ENCODE assay signal across 8 cellular contexts in genomic region chr11:102564110-102564509, GRCh38. TPM values are rescaled to one million over a fixed set of nuclear protein-coding genes. Genes with fewer than 3 reads are reported as not detected.
A peak's percentile ranks its signal among the peaks of the same experiment; 100 is the strongest.
DNase-seq lines count a peak whose midpoint lies in the region; ATAC-seq and TF ChIP-seq lines count a peak whose summit lies in the region.

No MANE protein-coding gene starts in this region.

- WGBS in mesenchymal stem cell = 39% methylated on average over 2 of the region's 2 CpGs
- 86% methylated on average over 2 of the region's 2 CpGs for WGBS in right cardiac atrium

- ATAC-seq in GM18861 (IDR thresholded peaks at IDR 0.05; ENCODE audit: unreplicated experiment) = peak; percentile 59
- ATAC-seq in HG02884 (IDR thresholded peaks at IDR 0.05; ENCODE audit: unreplicated experiment) = peak; percentile 62
- ATAC-seq in right cardiac atrium = no peak

- H3K27ac ChIP-seq in mesenchymal stem cell (ENCODE audit: low read length, poor library complexity, severe bottlenecking) (no peak overlapping the region), coronary artery (no peak overlapping the region), right cardiac atrium (ENCODE audit: low read length) (no peak overlapping the region)

- no peak overlapping the region for H2AFZ ChIP-seq in mesenchymal stem cell (ENCODE audit: low read depth, low read length)

- H3K4me1 ChIP-seq in mesenchymal stem cell (ENCODE audit: control insufficient read depth, insufficient read depth, low read depth, low read length) = peaks cover 3% of the 10 kb centered on the region
- H3K4me1 ChIP-seq in right cardiac atrium (ENCODE audit: control insufficient read depth, insufficient read depth, low read length) = no peaks in the 10 kb centered on the region

- H3K18ac ChIP-seq in mesenchymal stem cell (ENCODE audit: low read depth in 1 of 2, low read length in 2 of 2) = no peak overlapping the region

- no peak overlapping the region for H3K9ac ChIP-seq in mesenchymal stem cell (ENCODE audit: low read length)

- no peak overlapping the region for H2BK12ac ChIP-seq in mesenchymal stem cell (ENCODE audit: low read length in 2 of 2)

- intact Hi-C loops in right cardiac atrium (cut with DNase I) = no loop called here

- H3K4ac ChIP-seq in mesenchymal stem cell (ENCODE audit: low read depth in 1 of 2, low read length in 2 of 2) = no peak overlapping the region

- DNase-seq in RPMI7951 (ENCODE audit: low read depth) (peak; percentile 80), mesenchymal stem cell (peak; percentile 75), coronary artery (ENCODE audit: low spot score) (no peak), superior temporal gyrus (ENCODE audit: extremely low spot score) (no peak), right cardiac atrium (no peak), NCI-H1436 treated with DMSO at 0.1 percent for 48 hours (lab: John Stamatoyannopoulos, UW) (no peak)

- H3K4me3 ChIP-seq in mesenchymal stem cell (ENCODE audit: insufficient read depth in 1 of 2, low read depth in 1 of 2, low read length in 2 of 2) (no peak overlapping the region), coronary artery (no peak overlapping the region), right cardiac atrium (ENCODE audit: low read length) (no peak overlapping the region)

- H3K23ac ChIP-seq in mesenchymal stem cell (ENCODE audit: low read length in 2 of 2) = no peak overlapping the region

- no peaks in the 10 kb centered on the region for H3K79me1 ChIP-seq in mesenchymal stem cell (replicated peaks; ENCODE audit: low read length, poor library complexity, severe bottlenecking)

- no peak overlapping the region for H2AK5ac ChIP-seq in mesenchymal stem cell (ENCODE audit: low read length, severe bottlenecking)

- no peaks in the 10 kb centered on the region for H3K36me3 ChIP-seq in mesenchymal stem cell (ENCODE audit: control insufficient read depth in 1 of 2, insufficient read depth in 2 of 2, low read depth in 1 of 2, low read length in 2 of 2)

- no peak overlapping the region for H2BK5ac ChIP-seq in mesenchymal stem cell (ENCODE audit: low read depth, low read length, poor library complexity, severe bottlenecking)

- no peak overlapping the region for H4K8ac ChIP-seq in mesenchymal stem cell (ENCODE audit: low read length)

- H3K9me3 ChIP-seq in mesenchymal stem cell (ENCODE audit: control insufficient read depth, low read length) = peaks cover 5% of the 10 kb centered on the region
- peaks cover 1% of the 10 kb centered on the region for H3K9me3 ChIP-seq in right cardiac atrium (ENCODE audit: control insufficient read depth, low read length)

- H3K4me2 ChIP-seq in mesenchymal stem cell (ENCODE audit: low read length, poor library complexity, severe bottlenecking) = no peak overlapping the region

- H4K91ac ChIP-seq in mesenchymal stem cell (ENCODE audit: low read length) = no peak overlapping the region

- no peak for TF ChIP-seq CTCF in coronary artery (IDR thresholded peaks at IDR 0.05)

- H3K27me3 ChIP-seq in mesenchymal stem cell (ENCODE audit: control insufficient read depth in 1 of 2, insufficient read depth in 1 of 2, low read length in 2 of 2) = no peaks in the 10 kb centered on the region
- no peaks in the 10 kb centered on the region for H3K27me3 ChIP-seq in right cardiac atrium (ENCODE audit: control insufficient read depth, insufficient read depth)

- no peak overlapping the region for H3K14ac ChIP-seq in mesenchymal stem cell (ENCODE audit: low read length in 2 of 2)

- no peak overlapping the region for H2BK120ac ChIP-seq in mesenchymal stem cell (ENCODE audit: low read depth, low read length)

- no peak overlapping the region for H2BK15ac ChIP-seq in mesenchymal stem cell (ENCODE audit: low read depth, poor library complexity, severe bottlenecking)

RNA-seq across cellular contexts. Expression of gene MMP7, which starts 33.6 kb away (rescaled TPM):
- not detected in 2 replicates for total RNA-seq in RPMI7951 (2014; rRNA removed; shearing (Covaris generic))
- polyA plus RNA-seq in mesenchymal stem cell (2013, experiment 1 of 2) = not detected
- not detected for polyA plus RNA-seq in mesenchymal stem cell (2013, experiment 2 of 2)
- total RNA-seq in right cardiac atrium = not detected
- polyA plus RNA-seq in right cardiac atrium = not detected

Comparison
In these comparisons a context has a peak if more than half of its experiments do, and no peak if none do; other contexts are left out.
1. ATAC-seq: peak in GM18861 (single experiment) and HG02884 (single experiment); none in right cardiac atrium (0 of 2).
2. DNase-seq: peak in RPMI7951 (single experiment) and mesenchymal stem cell (single experiment); none in coronary artery (single experiment), superior temporal gyrus (single experiment), right cardiac atrium (0 of 3) and NCI-H1436 treated with DMSO at 0.1 percent for 48 hours (single experiment).